ENCODE assay signal across 8 cellular contexts in the genomic region with DNA sequence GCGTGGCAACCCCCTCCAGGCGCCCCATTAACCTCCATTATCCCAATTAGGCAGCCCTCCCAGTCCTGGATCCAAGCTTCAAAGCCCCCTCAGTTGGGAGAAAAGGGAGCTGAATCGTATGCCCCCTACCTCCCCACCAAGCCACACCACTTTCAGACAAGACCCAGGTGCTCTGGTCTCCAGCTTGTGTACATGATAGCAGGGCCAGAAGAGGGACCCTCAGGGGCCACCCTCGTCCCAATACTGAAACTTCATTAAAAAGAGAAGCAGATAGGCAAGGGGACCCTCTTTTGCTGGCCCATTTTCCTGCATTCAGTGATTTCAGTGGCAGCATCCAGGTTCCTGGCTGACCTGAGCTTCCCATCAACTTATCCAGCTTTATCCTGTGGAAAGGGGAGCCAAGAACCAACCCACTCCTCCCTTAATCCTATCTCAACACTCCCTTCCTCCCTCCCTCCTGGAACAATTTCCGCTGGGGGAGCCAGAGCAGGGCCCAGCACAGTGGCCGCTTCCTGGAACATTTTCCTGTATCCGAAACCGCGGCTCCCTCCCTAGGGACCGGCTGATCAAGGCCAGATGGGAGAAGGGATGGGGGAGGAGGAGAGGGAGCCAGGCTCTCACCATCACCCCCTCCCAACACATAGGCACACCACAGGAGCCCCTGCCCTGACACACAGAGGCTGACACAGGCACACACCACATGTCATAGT. TPM values are rescaled to one million over a fixed set of nuclear protein-coding genes. Genes with fewer than 3 reads are reported as not detected.
A peak's percentile ranks its signal among the peaks of the same experiment; 100 is the strongest.
DNase-seq lines count a peak whose midpoint lies in the region; ATAC-seq and TF ChIP-seq lines count a peak whose summit lies in the region.

No MANE protein-coding gene starts in this region.

- no peak overlapping the region for H3K27ac ChIP-seq in PC-9
- H3K27ac ChIP-seq in esophagus muscularis mucosa (replicated peaks in 1 of 4), result peak overlapping the region; percentile 79 to 93 (median 84)
- H3K27ac ChIP-seq in parathyroid adenoma, result peak overlapping the region; percentile 55

- CTCF ChIA-PET in PC-9 (lab: Charles Lee), result interaction anchor here (0.5 to 1.6 kb wide), 12 partner anchors 20 to 340 kb away, joined by 3 to 15 read pairs (median 4); partner anchors contain the start of gene AAAS

- no peak for TF ChIP-seq POLR2A in esophagus muscularis mucosa (IDR thresholded peaks at IDR 0.05; ENCODE audit: low read depth)

- WGBS in esophagus muscularis mucosa, result 37% methylated on average over 7 of the region's 10 CpGs

- H2AFZ ChIP-seq in PC-9, result no peak overlapping the region
- peak overlapping the region; percentile 99 for H2AFZ ChIP-seq in parathyroid adenoma

- H3K79me2 ChIP-seq in PC-9 (ENCODE audit: low read depth) (no peaks in the 10 kb centered on the region), parathyroid adenoma (no peaks in the 10 kb centered on the region)

- ATAC-seq in HG02610 (IDR thresholded peaks at IDR 0.05; ENCODE audit: unreplicated experiment) (no peak), GM18498 (IDR thresholded peaks at IDR 0.05; ENCODE audit: unreplicated experiment) (no peak), GM19351 (IDR thresholded peaks at IDR 0.05; ENCODE audit: unreplicated experiment) (no peak), GM19324 (IDR thresholded peaks at IDR 0.05; ENCODE audit: low FRiP score, unreplicated experiment) (no peak)

- POLR2A ChIA-PET in PC-9 (lab: Charles Lee; ENCODE audit: unreplicated experiment), result interaction anchor here (0.6 kb wide), 3 partner anchors 69 to 169 kb away, joined by 3 to 5 read pairs (median 3); no protein-coding TSS in a partner anchor

- TF ChIP-seq CTCF in PC-9 (conservative IDR thresholded peaks at IDR 0.05), result no peak
- TF ChIP-seq CTCF in esophagus muscularis mucosa (IDR thresholded peaks at IDR 0.05), result no peak
- no peak for TF ChIP-seq CTCF in parathyroid adenoma (IDR thresholded peaks at IDR 0.05)

- no peak overlapping the region for H3K9ac ChIP-seq in parathyroid adenoma

- H3K9me3 ChIP-seq in PC-9 (ENCODE audit: insufficient read depth, low read depth) (no peaks in the 10 kb centered on the region), esophagus muscularis mucosa (no peaks in the 10 kb centered on the region), parathyroid adenoma (ENCODE audit: control insufficient read depth, low read length) (no peaks in the 10 kb centered on the region)

- H3K4me2 ChIP-seq in PC-9, result peak overlapping the region; percentile 99
- peak overlapping the region; percentile 81 for H3K4me2 ChIP-seq in parathyroid adenoma (ENCODE audit: low read length)

- peak; percentile 85 for DNase-seq in GM03348 (ENCODE audit: low spot score)
- DNase-seq in PC-9, result no peak
- no peak for DNase-seq in esophagus muscularis mucosa (ENCODE audit: extremely low spot score)

- peaks cover 16% of the 10 kb centered on the region for H3F3A ChIP-seq in PC-9 (ENCODE audit: insufficient read depth, low read depth)

- H3K4me3 ChIP-seq in PC-9 (peak overlapping the region; percentile 78; the same call in 1 of the 2 replicates), esophagus muscularis mucosa (peak overlapping the region; percentile 60 to 86 (median 78)), parathyroid adenoma (ENCODE audit: low read depth, low read length) (peak overlapping the region; percentile 70)

- intact Hi-C loops in PC-9 (cut with micrococcal nuclease; ENCODE audit: unreplicated experiment) (no loop called here), esophagus muscularis mucosa (cut with DNase I) (loop anchor here (2.0 kb wide), 1 partner anchor 19 kb away; no protein-coding TSS in a partner anchor)

- no peaks in the 10 kb centered on the region for H4K20me1 ChIP-seq in PC-9 (ENCODE audit: insufficient read depth)

- H3K36me3 ChIP-seq in PC-9 (ENCODE audit: low read depth), result no peaks in the 10 kb centered on the region
- H3K36me3 ChIP-seq in esophagus muscularis mucosa, result no peaks in the 10 kb centered on the region
- no peaks in the 10 kb centered on the region for H3K36me3 ChIP-seq in parathyroid adenoma (ENCODE audit: control insufficient read depth, insufficient read depth, low read length)

- H3K9me2 ChIP-seq in PC-9 (ENCODE audit: insufficient read depth), result no peaks in the 10 kb centered on the region

- H3K27me3 ChIP-seq in PC-9 (ENCODE audit: insufficient read depth, low read depth) (peaks cover 21% of the 10 kb centered on the region; the same call in 1 of the 2 replicates), esophagus muscularis mucosa (no peaks in the 10 kb centered on the region), parathyroid adenoma (ENCODE audit: control insufficient read depth, insufficient read depth, low read length) (no peaks in the 10 kb centered on the region)

- BruUV-seq in PC-9 (replicated peaks; lab: Mats Ljungman, UMichigan), result no TSS peak

- TF ChIP-seq EP300 in esophagus muscularis mucosa (IDR thresholded peaks at IDR 0.05), result no peak

- H3K4me1 ChIP-seq in PC-9 (replicated peaks; ENCODE audit: insufficient read depth) (no peaks in the 10 kb centered on the region), esophagus muscularis mucosa (peaks cover 11 to 23% (median 18%) of the 10 kb centered on the region in 4 donors), parathyroid adenoma (peaks cover 7% of the 10 kb centered on the region)

RNA-seq across cellular contexts. Expression of gene SP7, which starts 9.5 kb away (rescaled TPM):
- total RNA-seq in PC-9 (2021) (not detected in 2 replicates), esophagus muscularis mucosa (not detected)

RNA-seq across cellular contexts. Expression of gene AAAS, which starts 24.2 kb away (rescaled TPM):
- total RNA-seq in PC-9 (2021) (53.4 and 67.3 TPM in 2 replicates), esophagus muscularis mucosa (10 to 100 TPM; 35.1 to 46.2 (median 38.3) TPM)

RNA-seq across cellular contexts. Expression of gene SP1, which starts 34.3 kb away (rescaled TPM):
- 72.9 and 118 TPM in 2 replicates for total RNA-seq in PC-9 (2021)
- total RNA-seq in esophagus muscularis mucosa, result 10 to 100 TPM; 54.0 to 85.7 (median 72.2) TPM

RNA-seq across cellular contexts. Expression of gene MYG1, which starts 46.1 kb away (rescaled TPM):
- 67.2 and 82.5 TPM in 2 replicates for total RNA-seq in PC-9 (2021)
- total RNA-seq in esophagus muscularis mucosa, result 10 to 100 TPM; 41.6 to 63.0 (median 46.2) TPM

RNA-seq across cellular contexts. Expression of gene PFDN5, which starts 50.3 kb away (rescaled TPM):
- total RNA-seq in PC-9 (2021) (291 and 303 TPM in 2 replicates), esophagus muscularis mucosa (100 to 1,000 TPM; 446 to 812 (median 631) TPM)
